In the genomic region with DNA sequence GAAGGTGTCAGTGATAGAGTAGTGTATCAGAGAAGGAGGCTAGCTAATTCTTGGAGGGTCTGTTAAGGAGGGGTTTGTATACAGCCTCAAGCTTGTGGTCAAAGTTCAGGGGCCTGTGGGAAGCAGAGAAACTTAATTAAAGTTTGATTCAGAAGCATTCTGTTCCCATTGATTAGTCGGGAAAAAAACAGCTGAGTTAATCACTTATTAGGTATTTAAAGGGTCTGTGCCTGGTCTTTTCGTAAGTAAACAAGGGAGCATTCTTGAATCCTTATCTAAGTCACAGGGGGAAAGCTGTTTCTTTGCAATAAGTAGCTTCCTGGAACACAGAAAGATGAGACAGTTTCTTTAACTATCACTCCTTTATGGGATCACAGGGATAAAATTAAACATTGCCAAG, we compare ENCODE assay signal across 18 cellular contexts.
DNase-seq lines count a peak whose midpoint lies in the region; ATAC-seq and TF ChIP-seq lines count a peak whose summit lies in the region.
"Had no signal": no experiment of that assay in that cellular context is flagged by ENCODE, and none has a peak within 500 bp of the region (broad histone marks: within the 10 kb centered on the region; RNA-seq: fewer than 3 reads in every experiment).

No MANE protein-coding gene starts in this region.

- H3K4me3 Mint-ChIP-seq in neural progenitor cell: no peak overlapping the region
- H3K4me3 Mint-ChIP-seq: CD4-positive, alpha-beta memory T cell had no signal

- intact Hi-C loops in head of caudate nucleus (cut with DNase I): no loop called here

- peak; percentile 50; the same call in 1 of the 3 replicates for ATAC-seq in DND-41 (ENCODE audit: insufficient read depth, low read depth)
- ATAC-seq: Right ventricle myocardium inferior had no signal

- H3K9me3 ChIP-seq in DND-41 (ENCODE audit: insufficient read depth, low read length, severe bottlenecking): no peaks in the 10 kb centered on the region
- peaks cover under 1% of the 10 kb centered on the region for H3K9me3 ChIP-seq in neural progenitor cell (ENCODE audit: low read depth)
- H3K9me3 ChIP-seq: Peyer's patch had no signal

- H3K9me3 Mint-ChIP-seq in neural progenitor cell: peaks cover 3% of the 10 kb centered on the region

- TF ChIP-seq CTCF in DND-41 (IDR thresholded peaks at IDR 0.05; ENCODE audit: borderline replicate concordance, extremely low read depth, low read length, poor library complexity, severe bottlenecking): no peak
- no peak for TF ChIP-seq CTCF in fibroblast of villous mesenchyme (IDR thresholded peaks at IDR 0.05; ENCODE audit: insufficient read depth, low read depth, low read length)
- TF ChIP-seq CTCF in neural progenitor cell (IDR thresholded peaks at IDR 0.05): no peak

- peaks cover 20% of the 10 kb centered on the region for H3F3A ChIP-seq in neural progenitor cell (ENCODE audit: low read depth)

- H3K4me2 ChIP-seq in DND-41 (ENCODE audit: insufficient read depth, low read length) (no peak overlapping the region), neural progenitor cell (peak overlapping the region; percentile 67)

- H3K27me3 Mint-ChIP-seq in neural progenitor cell (ENCODE audit: insufficient read depth, low read depth): no peaks in the 10 kb centered on the region
- H3K27me3 Mint-ChIP-seq: CD4-positive, alpha-beta memory T cell had no signal

- H2AFZ ChIP-seq in DND-41 (ENCODE audit: low read depth, low read length) (peak overlapping the region; percentile 62), neural progenitor cell (replicated peaks) (no peak overlapping the region)

- no peaks in the 10 kb centered on the region for H3K36me3 ChIP-seq in DND-41 (ENCODE audit: insufficient read depth, low read length)
- no peaks in the 10 kb centered on the region for H3K36me3 ChIP-seq in neural progenitor cell
- H3K36me3 ChIP-seq: Peyer's patch had no signal

- peaks cover 18% of the 10 kb centered on the region for H3K4me1 ChIP-seq in DND-41 (ENCODE audit: insufficient read depth, low read length)
- peaks cover 36% of the 10 kb centered on the region for H3K4me1 ChIP-seq in neural progenitor cell
- H3K4me1 ChIP-seq: Peyer's patch had no signal

- H3K9ac ChIP-seq in DND-41 (ENCODE audit: low read depth, low read length) (no peak overlapping the region), neural progenitor cell (peak overlapping the region; percentile 12)

- H4K20me1 ChIP-seq in DND-41 (ENCODE audit: insufficient read depth, low read length) (no peaks in the 10 kb centered on the region), neural progenitor cell (ENCODE audit: low read depth) (no peaks in the 10 kb centered on the region)

- peak overlapping the region; percentile 95 for H3K27ac Mint-ChIP-seq in neural progenitor cell
- H3K27ac Mint-ChIP-seq: CD4-positive, alpha-beta memory T cell had no signal

- no peaks in the 10 kb centered on the region for H3K79me2 ChIP-seq in DND-41 (ENCODE audit: insufficient read depth, low read length)
- H3K79me2 ChIP-seq in neural progenitor cell (ENCODE audit: low read depth): no peaks in the 10 kb centered on the region

- H3K27ac ChIP-seq in DND-41 (ENCODE audit: low read length): no peak overlapping the region; the same call in 1 of the 2 replicates
- H3K27ac ChIP-seq in neural progenitor cell: peak overlapping the region; percentile 89
- H3K27ac ChIP-seq: Peyer's patch had no signal

- no peak overlapping the region for H3K4me3 ChIP-seq in DND-41 (ENCODE audit: low read depth in 1 of 2, low read length in 2 of 2)
- H3K4me3 ChIP-seq in fibroblast of villous mesenchyme (ENCODE audit: low read depth, low read length): no peak overlapping the region
- peak overlapping the region; percentile 13 for H3K4me3 ChIP-seq in neural progenitor cell
- H3K4me3 ChIP-seq: Peyer's patch had no signal

- DNase-seq in DND-41 (no peak), NCI-H82 treated with DMSO at 0.1 percent for 48 hours (lab: John Stamatoyannopoulos, UW; ENCODE audit: unreplicated experiment) (peak; percentile 20), fibroblast of villous mesenchyme (ENCODE audit: low read depth) (peak; percentile 8), neural progenitor cell (ENCODE audit: low spot score) (peak; percentile 69), head of caudate nucleus (no peak), COR-L47 (lab: John Stamatoyannopoulos, UW) (no peak), EL (no peak)
- DNase-seq in stimulated activated CD8-positive, alpha-beta memory T cell treated with anti-CD3 and anti-CD28 coated beads, Interleukin-4, amount 100 ng/mL, for 48 hours: no peak
- DNase-seq: 8988T; CD4-positive, alpha-beta memory T cell; H7; NCI-H1436; NCI-H2029; NCI-H2171; NCI-H446; NCI-H748 treated with DMSO at 0.1 percent for 48 hours; Peyer's patch had no signal

- no peaks in the 10 kb centered on the region for H3K27me3 ChIP-seq in DND-41 (ENCODE audit: insufficient read depth, low read length, poor library complexity)
- H3K27me3 ChIP-seq in neural progenitor cell: no peaks in the 10 kb centered on the region
- H3K27me3 ChIP-seq: Peyer's patch had no signal

- no peaks in the 10 kb centered on the region for H3K36me3 Mint-ChIP-seq in neural progenitor cell
- H3K36me3 Mint-ChIP-seq: CD4-positive, alpha-beta memory T cell had no signal

- H3K4me1 Mint-ChIP-seq in neural progenitor cell: peaks cover 22% of the 10 kb centered on the region
- H3K4me1 Mint-ChIP-seq: CD4-positive, alpha-beta memory T cell had no signal

Comparison
In these comparisons a context has a peak if more than half of its experiments do, and no peak if none do; other contexts are left out.
1. DNase-seq: peak in NCI-H82 treated with DMSO at 0.1 percent for 48 hours (single experiment), fibroblast of villous mesenchyme (single experiment) and neural progenitor cell (single experiment); none in DND-41 (single experiment), stimulated activated CD8-positive, alpha-beta memory T cell treated with anti-CD3 and anti-CD28 coated beads, Interleukin-4, amount 100 ng/mL, for 48 hours (single experiment), head of caudate nucleus (0 of 42), COR-L47 (single experiment) and EL (single experiment).